Comparison of ENCODE assay signal across 1 cellular context in genomic region chr2:130355578-130356431, GRCh38.
TF ChIP-seq lines count a peak whose summit lies in the region.

PTPN18 (plus strand) TSS chr2:130356056; CDS start chr2:130356108, 52 bp downstream.

TF ChIP-seq in IMR-90, 13 proteins besides CTCF, POLR2A, EP300 and RAD21 (continued from another document):
- no peak for TF ChIP-seq USF2 (IDR thresholded peaks at IDR 0.05; ENCODE audit: low read depth, low read length)
- no peak for TF ChIP-seq RCOR1 (IDR thresholded peaks at IDR 0.05; ENCODE audit: insufficient replicate concordance, low read length)
- no peak for TF ChIP-seq CEBPB (IDR thresholded peaks at IDR 0.05; ENCODE audit: low read depth, low read length)
- TF ChIP-seq FOS (IDR thresholded peaks at IDR 0.05; ENCODE audit: low read depth, low read length) = no peak
- peak; percentile 84 for TF ChIP-seq MXI1 (IDR thresholded peaks at IDR 0.05; ENCODE audit: borderline replicate concordance, low read depth, low read length)
- TF ChIP-seq SMC3 (IDR thresholded peaks at IDR 0.05; ENCODE audit: low read depth, low read length) = peak; percentile 33
- no peak for TF ChIP-seq CHD1 (IDR thresholded peaks at IDR 0.05; ENCODE audit: low read depth, low read length)
- TF ChIP-seq BHLHE40 (IDR thresholded peaks at IDR 0.05; ENCODE audit: low read depth, low read length) = no peak
